In the genomic region with DNA sequence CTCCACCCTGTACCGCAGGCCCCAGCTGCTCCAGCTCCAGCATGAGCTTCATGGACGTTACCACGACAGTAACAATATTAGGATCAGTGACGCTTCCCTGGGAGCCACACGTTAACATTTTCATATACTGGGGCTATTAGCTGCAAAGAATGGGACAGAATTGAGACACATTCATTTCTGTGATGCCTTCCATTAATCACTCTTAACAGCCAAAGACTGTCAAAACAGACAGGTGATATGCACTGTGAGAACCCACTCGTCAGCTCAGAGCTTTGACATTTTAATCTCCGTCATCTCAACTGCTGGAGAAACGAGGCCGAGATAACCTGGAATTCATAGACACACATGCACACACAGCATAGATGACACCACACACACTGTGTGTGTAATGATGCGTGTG, we compare ENCODE assay signal across 21 cellular contexts.
"Had no signal": no experiment of that assay in that cellular context is flagged by ENCODE, and none has a peak within 500 bp of the region (broad histone marks: within the 10 kb centered on the region; RNA-seq: fewer than 3 reads in every experiment).

No MANE protein-coding gene starts in this region.

- H3K9me3 ChIP-seq: prostate gland, right lobe of liver, suprapubic skin, thyroid gland, uterus had no signal

- DNase-seq: dermis blood vessel endothelial cell; erythroblast; foreskin melanocyte; hippocampal formation; kidney glomerular epithelial cell; mucosa of descending colon; naive thymus-derived CD8-positive, alpha-beta T cell; nucleus accumbens; stimulated activated CD4-positive, alpha-beta T cell treated with anti-CD3 and anti-CD28 coated beads, Interleukin-4, amount 100 ng/mL, for 1 hour; stimulated activated CD8-positive, alpha-beta memory T cell treated with anti-CD3 and anti-CD28 coated beads, Interleukin-4, amount 100 ng/mL, for 48 hours; stimulated activated naive CD8-positive, alpha-beta T cell treated with anti-CD3 and anti-CD28 coated beads, Interleukin-15, Interleukin-2, amounts not matched to agents 100 U/mL and 50 U/mL, for 24 hours; thyroid gland; uterus had no signal

- ATAC-seq: heart left ventricle; mucosa of descending colon; naive thymus-derived CD8-positive, alpha-beta T cell; right lobe of liver had no signal

- H3K4me3 ChIP-seq: heart left ventricle, mucosa of descending colon, neural progenitor cell, prostate gland, right lobe of liver, suprapubic skin, thyroid gland, uterus had no signal

- H3K9ac ChIP-seq: neural progenitor cell, parathyroid adenoma had no signal

- H3K36me3 Mint-ChIP-seq: naive thymus-derived CD8-positive, alpha-beta T cell; neural progenitor cell; stimulated activated effector memory CD8-positive, alpha-beta T cell treated with anti-CD3 and anti-CD28 coated beads, Interleukin-12 subunit alpha, Interleukin-12 subunit beta, amount 100 ng/mL, for 72 hours; type B pancreatic cell had no signal

- H3K27ac Mint-ChIP-seq: neural progenitor cell; stimulated activated effector memory CD8-positive, alpha-beta T cell treated with anti-CD3 and anti-CD28 coated beads, Interleukin-12 subunit alpha, Interleukin-12 subunit beta, amount 100 ng/mL, for 72 hours; type B pancreatic cell had no signal

- H3K36me3 ChIP-seq: heart left ventricle, neural progenitor cell, prostate gland, right lobe of liver, suprapubic skin, thyroid gland, uterus had no signal

- H3K9me3 Mint-ChIP-seq: neural progenitor cell; stimulated activated effector memory CD8-positive, alpha-beta T cell treated with anti-CD3 and anti-CD28 coated beads, Interleukin-12 subunit alpha, Interleukin-12 subunit beta, amount 100 ng/mL, for 72 hours; type B pancreatic cell had no signal

- H3K4me1 Mint-ChIP-seq: neural progenitor cell; stimulated activated effector memory CD8-positive, alpha-beta T cell treated with anti-CD3 and anti-CD28 coated beads, Interleukin-12 subunit alpha, Interleukin-12 subunit beta, amount 100 ng/mL, for 72 hours had no signal

- H3K27ac ChIP-seq: heart left ventricle, neural progenitor cell, parathyroid adenoma, prostate gland, right lobe of liver, suprapubic skin, thyroid gland, uterus had no signal

- H3K4me1 ChIP-seq: heart left ventricle, neural progenitor cell, parathyroid adenoma, prostate gland, right lobe of liver, suprapubic skin, thyroid gland, uterus had no signal

- H3K27me3 ChIP-seq: neural progenitor cell, right lobe of liver, suprapubic skin, thyroid gland, uterus had no signal

- H3K4me3 Mint-ChIP-seq: naive thymus-derived CD8-positive, alpha-beta T cell; neural progenitor cell; stimulated activated effector memory CD8-positive, alpha-beta T cell treated with anti-CD3 and anti-CD28 coated beads, Interleukin-12 subunit alpha, Interleukin-12 subunit beta, amount 100 ng/mL, for 72 hours; type B pancreatic cell had no signal
